In genomic region chr3:141412936-141413354, GRCh38 we compare ENCODE assay signal across 8 cellular contexts. TPM values are rescaled to one million over a fixed set of nuclear protein-coding genes. Genes with fewer than 3 reads are reported as not detected.
DNase-seq lines count a peak whose midpoint lies in the region.

No MANE protein-coding gene starts in this region.

- peak overlapping the region; percentile 72 for H3K4me3 Mint-ChIP-seq in activated naive CD4-positive, alpha-beta T cell treated with anti-CD3 and anti-CD28 coated beads for 36 hours

- no peak for DNase-seq in activated naive CD4-positive, alpha-beta T cell treated with anti-CD3 and anti-CD28 coated beads for 36 hours
- no peak for DNase-seq in activated naive CD4-positive, alpha-beta T cell (lab: John Stamatoyannopoulos, UW)
- DNase-seq in caudate nucleus (lab: John Stamatoyannopoulos, UW) (peak in 59 of 61 donors; percentile 29 to 89 (median 74)), lung microvascular endothelial cell (ENCODE audit: low read depth in 2 of 2) (peak; percentile 84 to 96), substantia nigra (lab: John Stamatoyannopoulos, UW) (peak in 48 of 49 donors; percentile 21 to 91 (median 76)), NCI-H1417 (lab: John Stamatoyannopoulos, UW) (no peak), activated gamma-delta T cell (lab: John Stamatoyannopoulos, UW) (no peak), HuH-7.5 (ENCODE audit: low spot score) (no peak)

- no peaks in the 10 kb centered on the region for H3K9me3 Mint-ChIP-seq in activated naive CD4-positive, alpha-beta T cell treated with anti-CD3 and anti-CD28 coated beads for 36 hours

- intact Hi-C loops in activated naive CD4-positive, alpha-beta T cell treated with anti-CD3 and anti-CD28 coated beads for 36 hours (cut with micrococcal nuclease): no loop called here

- H3K27ac ChIP-seq in caudate nucleus (ENCODE audit: low read depth, low read length) (peak overlapping the region; percentile 92), substantia nigra (ENCODE audit: low read depth, low read length, poor library complexity, severe bottlenecking) (peak overlapping the region; percentile 81)

- H3K36me3 Mint-ChIP-seq in activated naive CD4-positive, alpha-beta T cell treated with anti-CD3 and anti-CD28 coated beads for 36 hours (ENCODE audit: low read depth): peaks cover 2% of the 10 kb centered on the region

- peak overlapping the region; percentile 97 for H3K27ac Mint-ChIP-seq in activated naive CD4-positive, alpha-beta T cell treated with anti-CD3 and anti-CD28 coated beads for 36 hours

- no peaks in the 10 kb centered on the region for H3K27me3 Mint-ChIP-seq in activated naive CD4-positive, alpha-beta T cell treated with anti-CD3 and anti-CD28 coated beads for 36 hours (ENCODE audit: low read depth)

- peaks cover 72% of the 10 kb centered on the region for H3K4me1 Mint-ChIP-seq in activated naive CD4-positive, alpha-beta T cell treated with anti-CD3 and anti-CD28 coated beads for 36 hours (ENCODE audit: low read depth)

- CTCF ChIA-PET in activated naive CD4-positive, alpha-beta T cell treated with anti-CD3 and anti-CD28 coated beads for 36 hours (lab: Charles Lee): interaction anchor here (0.6 to 3.9 kb wide), 7 partner anchors 10 to 1096 kb away, joined by 3 to 30 read pairs (median 4); no protein-coding TSS in a partner anchor

RNA-seq across cellular contexts. Expression of gene ZBTB38, which starts 44.6 kb away (rescaled TPM):
- 10 to 100 TPM; 16.3 to 18.6 TPM for total RNA-seq in activated naive CD4-positive, alpha-beta T cell treated with anti-CD3 and anti-CD28 coated beads for 36 hours
- total RNA-seq in lung microvascular endothelial cell: 66.9 and 77.6 TPM in 2 replicates

Comparison
In these comparisons a context has a peak if more than half of its experiments do, and no peak if none do; other contexts are left out.
1. DNase-seq: peak in caudate nucleus (59 of 61), lung microvascular endothelial cell (2 of 2) and substantia nigra (48 of 49); none in activated naive CD4-positive, alpha-beta T cell treated with anti-CD3 and anti-CD28 coated beads for 36 hours (single experiment), activated naive CD4-positive, alpha-beta T cell (0 of 4), NCI-H1417 (0 of 3), activated gamma-delta T cell (single experiment) and HuH-7.5 (single experiment).